29 cellular contexts compared by ENCODE assay signal in genomic region chr1:209889077-209889418, GRCh38. TPM values are rescaled to one million over a fixed set of nuclear protein-coding genes. Genes with fewer than 3 reads are reported as not detected.
"Had no signal": no experiment of that assay in that cellular context is flagged by ENCODE, and none has a peak within 500 bp of the region (broad histone marks: within the 10 kb centered on the region; RNA-seq: fewer than 3 reads in every experiment).

No MANE protein-coding gene starts in this region.

- H3K4me1 ChIP-seq: left ventricle myocardium inferior, parathyroid adenoma, right atrium auricular region, right lobe of liver, suprapubic skin, uterus had no signal

- H3K27me3 Mint-ChIP-seq: progenitor cell of endocrine pancreas had no signal

- H3K4me3 ChIP-seq: left ventricle myocardium inferior, lung, neural progenitor cell, right atrium auricular region, right lobe of liver, skin epidermis, suprapubic skin, tibial nerve, uterus had no signal

- H3K36me3 ChIP-seq: left ventricle myocardium inferior, neural progenitor cell, neutrophil, right atrium auricular region, right lobe of liver, suprapubic skin, tibial nerve, uterus had no signal

- H3K27me3 ChIP-seq: neural progenitor cell, right atrium auricular region, right lobe of liver, suprapubic skin, tibial nerve, uterus had no signal

- H3K27ac Mint-ChIP-seq: immature natural killer cell; mesothelial cell of epicardium; naive B cell; natural killer cell; nephron progenitor cell; neural progenitor cell; progenitor cell of endocrine pancreas; stimulated activated effector memory CD8-positive, alpha-beta T cell treated with anti-CD3 and anti-CD28 coated beads, Interleukin-12 subunit alpha, Interleukin-12 subunit beta, amount 100 ng/mL, for 72 hours; stimulated activated naive CD8-positive, alpha-beta T cell treated with anti-CD3 and anti-CD28 coated beads, Interleukin-15, Interleukin-2, amounts not matched to agents 100 ng/mL and 50 ng/mL, for 24 hours; type B pancreatic cell had no signal

- H3K4me1 Mint-ChIP-seq: immature natural killer cell, naive B cell, natural killer cell had no signal

- H3K9ac ChIP-seq: neural progenitor cell, parathyroid adenoma had no signal

- H3K9me3 ChIP-seq: neutrophil, right atrium auricular region, right lobe of liver, suprapubic skin, uterus had no signal

- H3K36me3 Mint-ChIP-seq: immature natural killer cell; mesothelial cell of epicardium; naive B cell; natural killer cell; neural progenitor cell; stimulated activated effector memory CD8-positive, alpha-beta T cell treated with anti-CD3 and anti-CD28 coated beads, Interleukin-12 subunit alpha, Interleukin-12 subunit beta, amount 100 ng/mL, for 72 hours; type B pancreatic cell had no signal

- H3K9me3 Mint-ChIP-seq: mesothelial cell of epicardium; naive B cell; natural killer cell; nephron progenitor cell; stimulated activated effector memory CD8-positive, alpha-beta T cell treated with anti-CD3 and anti-CD28 coated beads, Interleukin-12 subunit alpha, Interleukin-12 subunit beta, amount 100 ng/mL, for 72 hours; stimulated activated naive CD8-positive, alpha-beta T cell treated with anti-CD3 and anti-CD28 coated beads, Interleukin-15, Interleukin-2, amounts not matched to agents 100 ng/mL and 50 ng/mL, for 24 hours had no signal

- H3K4me3 Mint-ChIP-seq: immature natural killer cell; mesothelial cell of epicardium; naive B cell; natural killer cell; nephron progenitor cell; neural progenitor cell; stimulated activated effector memory CD8-positive, alpha-beta T cell treated with anti-CD3 and anti-CD28 coated beads, Interleukin-12 subunit alpha, Interleukin-12 subunit beta, amount 100 ng/mL, for 72 hours; stimulated activated naive CD8-positive, alpha-beta T cell treated with anti-CD3 and anti-CD28 coated beads, Interleukin-15, Interleukin-2, amounts not matched to agents 100 ng/mL and 50 ng/mL, for 24 hours; type B pancreatic cell had no signal

- H3K27ac ChIP-seq: left ventricle myocardium inferior, neural progenitor cell, neutrophil, parathyroid adenoma, right atrium auricular region, right lobe of liver, skin epidermis, suprapubic skin, tibial nerve, uterus had no signal

- ATAC-seq: natural killer cell; right lobe of liver; stimulated activated effector memory CD8-positive, alpha-beta T cell treated with anti-CD3 and anti-CD28 coated beads, Interleukin-12 subunit alpha, Interleukin-12 subunit beta, amount 100 ng/mL, for 72 hours had no signal

- DNase-seq: hypothalamus; immature natural killer cell; kidney; left ventricle myocardium inferior; mesendoderm; naive B cell; natural killer cell; nephron progenitor cell; occipital lobe; right lobe of liver; stimulated activated CD4-positive, alpha-beta T cell treated with anti-CD3 and anti-CD28 coated beads, Interleukin-12 subunit alpha, Interleukin-12 subunit beta, amount 100 ng/mL, for 4 hours; stimulated activated CD4-positive, alpha-beta T cell treated with anti-CD3 and anti-CD28 coated beads, Interleukin-15, amount 100 ng/mL, for 24 hours; stimulated activated CD4-positive, alpha-beta T cell treated with anti-CD3 and anti-CD28 coated beads, Interleukin-4, amount 100 ng/mL, for 24 hours; stimulated activated naive CD4-positive, alpha-beta T cell; uterus had no signal

RNA-seq across cellular contexts. Expression of gene SYT14, which starts 49.0 kb away (rescaled TPM):
- total RNA-seq: left ventricle myocardium inferior, natural killer cell, right lobe of liver, subcutaneous adipose tissue had no signal
- polyA plus RNA-seq: immature natural killer cell had no signal
